In genomic region chr14:91308337-91308736, GRCh38 we compare ENCODE assay signal across 17 cellular contexts.
A peak's percentile ranks its signal among the peaks of the same experiment; 100 is the strongest.
DNase-seq lines count a peak whose midpoint lies in the region; ATAC-seq and TF ChIP-seq lines count a peak whose summit lies in the region.
"Had no signal": no experiment of that assay in that cellular context is flagged by ENCODE, and none has a peak within 500 bp of the region (broad histone marks: within the 10 kb centered on the region; RNA-seq: fewer than 3 reads in every experiment).

No MANE protein-coding gene starts in this region.

- 94 to 98% (median 97%) methylated on average over 8 of the region's 8 CpGs for WGBS in spleen, 5 donors

- H3K27me3 Mint-ChIP-seq in activated naive CD4-positive, alpha-beta T cell treated with anti-CD3 and anti-CD28 coated beads, Interleukin-2, amount 10 ng/mL, durations not matched to agents 7 days and 5 days: no peaks in the 10 kb centered on the region
- no peaks in the 10 kb centered on the region for H3K27me3 Mint-ChIP-seq in activated CD8-positive, alpha-beta T cell treated with anti-CD3 and anti-CD28 coated beads for 36 hours
- no peaks in the 10 kb centered on the region for H3K27me3 Mint-ChIP-seq in activated naive CD8-positive, alpha-beta T cell treated with anti-CD3 and anti-CD28 coated beads, Interleukin-2, amount 50 U/mL, for 24 hours

- DNase-seq in activated naive CD4-positive, alpha-beta T cell treated with anti-CD3 and anti-CD28 coated beads, Interleukin-2, amount 10 ng/mL, durations not matched to agents 7 days and 5 days: no peak
- no peak for DNase-seq in activated naive CD4-positive, alpha-beta T cell treated with Interleukin-2 at 50 U/mL for 16 hours
- DNase-seq in activated CD8-positive, alpha-beta T cell treated with anti-CD3 and anti-CD28 coated beads for 36 hours: no peak
- no peak for DNase-seq in activated naive CD8-positive, alpha-beta T cell treated with anti-CD3 and anti-CD28 coated beads, Interleukin-2, amount 50 U/mL, for 24 hours
- DNase-seq in spleen (peak; percentile 20), HuH-7 (ENCODE audit: low spot score) (no peak), AG20443 (ENCODE audit: low spot score) (no peak)
- DNase-seq in activated effector memory CD4-positive, alpha-beta T cell treated with anti-CD3 and anti-CD28 coated beads, Interleukin-2, amount 50 U/mL, for 16 hours: no peak
- DNase-seq: COR-L47, HFFc6, MG63, NCI-H1092 treated with DMSO at 0.1 percent for 48 hours, NCI-H1694, NCI-H446, NCI-H748 treated with DMSO at 0.1 percent for 48 hours had no signal

- ATAC-seq in activated CD8-positive, alpha-beta T cell treated with anti-CD3 and anti-CD28 coated beads for 36 hours: no peak
- no peak for ATAC-seq in activated naive CD8-positive, alpha-beta T cell treated with anti-CD3 and anti-CD28 coated beads, Interleukin-2, amount 50 U/mL, for 24 hours

- peak overlapping the region; percentile 54 for H3K27ac Mint-ChIP-seq in activated naive CD4-positive, alpha-beta T cell treated with anti-CD3 and anti-CD28 coated beads, Interleukin-2, amount 10 ng/mL, durations not matched to agents 7 days and 5 days
- H3K27ac Mint-ChIP-seq in activated CD8-positive, alpha-beta T cell treated with anti-CD3 and anti-CD28 coated beads for 36 hours: peak overlapping the region; percentile 71
- peak overlapping the region; percentile 53 for H3K27ac Mint-ChIP-seq in activated naive CD8-positive, alpha-beta T cell treated with anti-CD3 and anti-CD28 coated beads, Interleukin-2, amount 50 U/mL, for 24 hours
- H3K27ac Mint-ChIP-seq: HFFc6 had no signal

- CTCF ChIA-PET in activated naive CD4-positive, alpha-beta T cell treated with anti-CD3 and anti-CD28 coated beads, Interleukin-2, amount 10 ng/mL, durations not matched to agents 7 days and 5 days (lab: Charles Lee): no interaction called here
- CTCF ChIA-PET in activated CD8-positive, alpha-beta T cell treated with anti-CD3 and anti-CD28 coated beads for 36 hours (lab: Charles Lee): no interaction called here

- H3K27me3 ChIP-seq in spleen (replicated peaks in 1 of 7): no peaks in the 10 kb centered on the region
- H3K27me3 ChIP-seq: BLaER1, MG63 had no signal

- POLR2A ChIA-PET in activated CD8-positive, alpha-beta T cell treated with anti-CD3 and anti-CD28 coated beads for 36 hours (lab: Charles Lee): no interaction called here

- no peak overlapping the region for H3K4me3 ChIP-seq in spleen
- H3K4me3 ChIP-seq: BLaER1, MG63 had no signal

- no peaks in the 10 kb centered on the region for H3K9me3 Mint-ChIP-seq in activated naive CD4-positive, alpha-beta T cell treated with anti-CD3 and anti-CD28 coated beads, Interleukin-2, amount 10 ng/mL, durations not matched to agents 7 days and 5 days
- no peaks in the 10 kb centered on the region for H3K9me3 Mint-ChIP-seq in activated CD8-positive, alpha-beta T cell treated with anti-CD3 and anti-CD28 coated beads for 36 hours
- H3K9me3 Mint-ChIP-seq in activated naive CD8-positive, alpha-beta T cell treated with anti-CD3 and anti-CD28 coated beads, Interleukin-2, amount 50 U/mL, for 24 hours: no peaks in the 10 kb centered on the region
- H3K9me3 Mint-ChIP-seq: HFFc6 had no signal

- peaks cover 0 to 41% (median 12%) of the 10 kb centered on the region in 6 donors for H3K4me1 ChIP-seq in spleen

- H3K4me1 Mint-ChIP-seq in activated naive CD4-positive, alpha-beta T cell treated with anti-CD3 and anti-CD28 coated beads, Interleukin-2, amount 10 ng/mL, durations not matched to agents 7 days and 5 days: peaks cover 63% of the 10 kb centered on the region
- H3K4me1 Mint-ChIP-seq in activated CD8-positive, alpha-beta T cell treated with anti-CD3 and anti-CD28 coated beads for 36 hours (ENCODE audit: low read depth): peaks cover 57% of the 10 kb centered on the region
- peaks cover 38% of the 10 kb centered on the region for H3K4me1 Mint-ChIP-seq in activated naive CD8-positive, alpha-beta T cell treated with anti-CD3 and anti-CD28 coated beads, Interleukin-2, amount 50 U/mL, for 24 hours

- no peak for TF ChIP-seq CTCF in activated CD8-positive, alpha-beta T cell treated with anti-CD3 and anti-CD28 coated beads for 36 hours (IDR thresholded peaks at IDR 0.05)
- TF ChIP-seq CTCF in spleen (IDR thresholded peaks at IDR 0.05 in 8 of 11, conservative IDR thresholded peaks at IDR 0.05 in 3 of 11): no peak

- H3K36me3 ChIP-seq in spleen: peaks cover 18 to 100% (median 88%) of the 10 kb centered on the region in 6 donors
- H3K36me3 ChIP-seq: MG63 had no signal

- H3K9me3 ChIP-seq in spleen: no peaks in the 10 kb centered on the region
- H3K9me3 ChIP-seq: BLaER1, MG63 had no signal

- no peak overlapping the region for H3K4me3 Mint-ChIP-seq in activated naive CD4-positive, alpha-beta T cell treated with anti-CD3 and anti-CD28 coated beads, Interleukin-2, amount 10 ng/mL, durations not matched to agents 7 days and 5 days
- H3K4me3 Mint-ChIP-seq in activated CD8-positive, alpha-beta T cell treated with anti-CD3 and anti-CD28 coated beads for 36 hours: no peak overlapping the region
- no peak overlapping the region for H3K4me3 Mint-ChIP-seq in activated naive CD8-positive, alpha-beta T cell treated with anti-CD3 and anti-CD28 coated beads, Interleukin-2, amount 50 U/mL, for 24 hours
- H3K4me3 Mint-ChIP-seq: HFFc6 had no signal

- peaks cover 80% of the 10 kb centered on the region for H3K36me3 Mint-ChIP-seq in activated naive CD4-positive, alpha-beta T cell treated with anti-CD3 and anti-CD28 coated beads, Interleukin-2, amount 10 ng/mL, durations not matched to agents 7 days and 5 days
- peaks cover 73% of the 10 kb centered on the region for H3K36me3 Mint-ChIP-seq in activated CD8-positive, alpha-beta T cell treated with anti-CD3 and anti-CD28 coated beads for 36 hours (ENCODE audit: low read depth)
- peaks cover 64% of the 10 kb centered on the region for H3K36me3 Mint-ChIP-seq in activated naive CD8-positive, alpha-beta T cell treated with anti-CD3 and anti-CD28 coated beads, Interleukin-2, amount 50 U/mL, for 24 hours (ENCODE audit: low read depth)

- intact Hi-C loops in activated CD8-positive, alpha-beta T cell treated with anti-CD3 and anti-CD28 coated beads for 36 hours (cut with micrococcal nuclease): no loop called here
- intact Hi-C loops in spleen (cut with DNase I; ENCODE audit: low total_unique reads): no loop called here

- TF ChIP-seq POLR2A in spleen (IDR thresholded peaks at IDR 0.05): no peak

- no peak overlapping the region for H3K27ac ChIP-seq in spleen
- H3K27ac ChIP-seq: BLaER1, KMS-11 had no signal
